8 cellular contexts compared by ENCODE assay signal in the genomic region with DNA sequence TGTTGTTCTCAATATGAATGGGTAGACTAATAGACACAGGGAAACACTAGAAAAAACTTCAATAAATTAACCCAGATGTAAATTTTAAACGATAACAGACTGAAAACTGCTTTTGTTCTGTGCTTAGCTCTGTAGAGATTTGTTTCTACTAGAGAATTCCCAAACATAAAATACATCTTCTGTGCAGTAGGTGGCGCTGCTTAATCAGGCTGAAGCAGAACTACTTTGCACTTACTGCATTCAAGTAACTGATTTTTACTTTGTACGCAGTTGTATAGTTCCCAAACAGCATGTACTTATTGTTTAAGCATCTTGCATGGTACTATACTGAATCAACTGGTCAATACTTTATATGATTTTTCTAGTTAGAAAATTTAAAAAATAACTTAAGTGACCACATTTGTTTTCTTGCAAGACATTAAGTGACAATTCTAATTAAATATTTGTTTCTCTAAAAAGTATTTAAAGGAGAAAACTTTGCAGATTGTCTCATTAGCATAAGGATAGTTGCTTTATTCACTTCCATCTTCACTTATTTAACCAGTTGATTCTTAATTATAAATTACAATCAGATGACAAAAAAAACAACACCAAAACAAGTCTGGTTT.
DNase-seq lines count a peak whose midpoint lies in the region; ATAC-seq and TF ChIP-seq lines count a peak whose summit lies in the region.

No MANE protein-coding gene starts in this region.

- DNase-seq in ELF-1 (ENCODE audit: low read depth, low spot score) = peak; percentile 3
- peak; percentile 86 for DNase-seq in Karpas-422
- DNase-seq in SK-MEL-5 (ENCODE audit: low read depth, low spot score) = peak; percentile 75
- DNase-seq in activated naive CD4-positive, alpha-beta T cell treated with anti-CD3 and anti-CD28 coated beads, Interleukin-2, amount 10 ng/mL, durations not matched to agents 7 days and 5 days = peak; percentile 71
- DNase-seq in cardiac muscle cell (ENCODE audit: low read depth in 1 of 2, low spot score in 1 of 2) = peak; percentile 79 to 85
- DNase-seq in gastrocnemius medialis = peak; percentile 11 to 29
- no peak for DNase-seq in epidermal melanocyte (ENCODE audit: insufficient read length, low spot score)

- in situ Hi-C loops in SK-MEL-5 (cut with HindIII; ENCODE audit: low pct_unique_long_range_greater_than_20kb, low sequenced_read_pairs) (no loop called here), gastrocnemius medialis (cut with MboI; ENCODE audit: low sequenced_read_pairs in 4 of 4) (loop anchor here in 3 of 4 donors (10.0 to 25.0 kb wide), 3 partner anchors 585 to 718 kb away; a partner anchor contains a TSS)

- ATAC-seq in GM21529 (IDR thresholded peaks at IDR 0.05; ENCODE audit: unreplicated experiment) (peak; percentile 83), gastrocnemius medialis (peak; percentile 59 to 68)

- H3K4me1 Mint-ChIP-seq in activated naive CD4-positive, alpha-beta T cell treated with anti-CD3 and anti-CD28 coated beads, Interleukin-2, amount 10 ng/mL, durations not matched to agents 7 days and 5 days = peaks cover 24% of the 10 kb centered on the region

- CTCF ChIA-PET in activated naive CD4-positive, alpha-beta T cell treated with anti-CD3 and anti-CD28 coated beads, Interleukin-2, amount 10 ng/mL, durations not matched to agents 7 days and 5 days (lab: Charles Lee) = interaction anchor here (0.6 to 1.0 kb wide), 7 partner anchors 14 to 715 kb away, joined by 3 to 5 read pairs (median 3); no protein-coding TSS in a partner anchor

- H3K9me3 ChIP-seq in Karpas-422 (ENCODE audit: low read length) = no peaks in the 10 kb centered on the region
- no peaks in the 10 kb centered on the region for H3K9me3 ChIP-seq in cardiac muscle cell (ENCODE audit: low read depth)
- H3K9me3 ChIP-seq in gastrocnemius medialis = no peaks in the 10 kb centered on the region

- no peaks in the 10 kb centered on the region for H3K4me1 ChIP-seq in Karpas-422 (ENCODE audit: low read length)
- no peaks in the 10 kb centered on the region for H3K4me1 ChIP-seq in cardiac muscle cell (ENCODE audit: low read depth)
- H3K4me1 ChIP-seq in gastrocnemius medialis = no peaks in the 10 kb centered on the region

- intact Hi-C loops in gastrocnemius medialis (cut with DNase I; ENCODE audit: low total_unique reads) = loop anchor here (10.0 kb wide), 2 partner anchors 438 to 598 kb away; no protein-coding TSS in a partner anchor

- H3K36me3 Mint-ChIP-seq in activated naive CD4-positive, alpha-beta T cell treated with anti-CD3 and anti-CD28 coated beads, Interleukin-2, amount 10 ng/mL, durations not matched to agents 7 days and 5 days = peaks cover 23% of the 10 kb centered on the region

- no peaks in the 10 kb centered on the region for H3K27me3 Mint-ChIP-seq in activated naive CD4-positive, alpha-beta T cell treated with anti-CD3 and anti-CD28 coated beads, Interleukin-2, amount 10 ng/mL, durations not matched to agents 7 days and 5 days

- H2AFZ ChIP-seq in Karpas-422 (ENCODE audit: low read length) = no peak overlapping the region

- H4K20me1 ChIP-seq in Karpas-422 (ENCODE audit: insufficient read depth, low read depth, low read length) = no peaks in the 10 kb centered on the region

- no peaks in the 10 kb centered on the region for H3K79me2 ChIP-seq in Karpas-422 (ENCODE audit: low read length)

- TF ChIP-seq CTCF in cardiac muscle cell (IDR thresholded peaks at IDR 0.05; ENCODE audit: low read depth, low read length) = peak; percentile 73
- TF ChIP-seq CTCF in gastrocnemius medialis (IDR thresholded peaks at IDR 0.05 in 4 of 5, conservative IDR thresholded peaks at IDR 0.05 in 1 of 5) = peak; percentile 54 to 88 (median 71)

- H3K9ac ChIP-seq in Karpas-422 (ENCODE audit: low read length) = no peak overlapping the region

- H3K9me3 Mint-ChIP-seq in activated naive CD4-positive, alpha-beta T cell treated with anti-CD3 and anti-CD28 coated beads, Interleukin-2, amount 10 ng/mL, durations not matched to agents 7 days and 5 days = no peaks in the 10 kb centered on the region

- H3K27ac Mint-ChIP-seq in activated naive CD4-positive, alpha-beta T cell treated with anti-CD3 and anti-CD28 coated beads, Interleukin-2, amount 10 ng/mL, durations not matched to agents 7 days and 5 days = no peak overlapping the region

- no peak overlapping the region for H3K4me2 ChIP-seq in Karpas-422 (ENCODE audit: low read depth, low read length, poor library complexity, severe bottlenecking)

- H3K4me3 ChIP-seq in Karpas-422 (ENCODE audit: low read length) (no peak overlapping the region), cardiac muscle cell (no peak overlapping the region), gastrocnemius medialis (no peak overlapping the region)

- H3K9me2 ChIP-seq in Karpas-422 (replicated peaks; ENCODE audit: insufficient read depth, low read length) = no peaks in the 10 kb centered on the region

- H3K27ac ChIP-seq in Karpas-422 (ENCODE audit: low read length) = no peak overlapping the region
- H3K27ac ChIP-seq in cardiac muscle cell = no peak overlapping the region
- H3K27ac ChIP-seq in gastrocnemius medialis = no peak overlapping the region

- no peak overlapping the region for H3K4me3 Mint-ChIP-seq in activated naive CD4-positive, alpha-beta T cell treated with anti-CD3 and anti-CD28 coated beads, Interleukin-2, amount 10 ng/mL, durations not matched to agents 7 days and 5 days

- TF ChIP-seq POLR2A in gastrocnemius medialis (IDR thresholded peaks at IDR 0.05) = no peak

- H3K36me3 ChIP-seq in Karpas-422 (ENCODE audit: insufficient read depth, low read length) (no peaks in the 10 kb centered on the region), cardiac muscle cell (no peaks in the 10 kb centered on the region), gastrocnemius medialis (no peaks in the 10 kb centered on the region)

- H3K27me3 ChIP-seq in Karpas-422 (ENCODE audit: low read length) (no peaks in the 10 kb centered on the region), cardiac muscle cell (no peaks in the 10 kb centered on the region), gastrocnemius medialis (no peaks in the 10 kb centered on the region)
